19 cellular contexts compared by ENCODE assay signal in genomic region chr9:84856181-84856632, GRCh38.
DNase-seq lines count a peak whose midpoint lies in the region; ATAC-seq, FAIRE-seq and TF ChIP-seq lines count a peak whose summit lies in the region.
"Had no signal": no experiment of that assay in that cellular context is flagged by ENCODE, and none has a peak within 500 bp of the region (broad histone marks: within the 10 kb centered on the region; RNA-seq: fewer than 3 reads in every experiment).

No MANE protein-coding gene starts in this region.

- H3F3A ChIP-seq in GM23248 (ENCODE audit: insufficient read depth): peaks cover 36% of the 10 kb centered on the region

- H3K9ac ChIP-seq in GM23248: no peak overlapping the region
- H3K9ac ChIP-seq: BLaER1 had no signal

- peak; percentile 47 for ATAC-seq in thoracic aorta (ENCODE audit: insufficient number of reproducible peaks, low FRiP score, low read depth)
- ATAC-seq in stimulated activated naive CD8-positive, alpha-beta T cell treated with anti-CD3 and anti-CD28 coated beads, Interleukin-15, Interleukin-2, amounts not matched to agents 100 U/mL and 50 U/mL, for 24 hours: no peak

- H3K36me3 ChIP-seq in GM23248 (ENCODE audit: low read depth) (no peaks in the 10 kb centered on the region), left ventricle myocardium inferior (no peaks in the 10 kb centered on the region), thoracic aorta (no peaks in the 10 kb centered on the region), stomach (no peaks in the 10 kb centered on the region)
- H3K36me3 ChIP-seq: BLaER1, neutrophil had no signal

- no peak overlapping the region for H3K4me3 ChIP-seq in GM23248
- no peak overlapping the region for H3K4me3 ChIP-seq in left ventricle myocardium inferior
- no peak overlapping the region for H3K4me3 ChIP-seq in thoracic aorta
- H3K4me3 ChIP-seq in stomach: no peak overlapping the region
- H3K4me3 ChIP-seq: BLaER1 had no signal

- H3K27me3 ChIP-seq in GM23248 (replicated peaks; ENCODE audit: insufficient read depth): no peaks in the 10 kb centered on the region
- no peaks in the 10 kb centered on the region for H3K27me3 ChIP-seq in left ventricle myocardium inferior (ENCODE audit: low read depth)
- H3K27me3 ChIP-seq in thoracic aorta (replicated peaks; ENCODE audit: insufficient read depth): no peaks in the 10 kb centered on the region
- H3K27me3 ChIP-seq in stomach: no peaks in the 10 kb centered on the region
- H3K27me3 ChIP-seq: BLaER1, neutrophil had no signal

- peak; percentile 81 for DNase-seq in GM23248
- no peak for DNase-seq in chondrocyte (ENCODE audit: low spot score)
- peak; percentile 40 for DNase-seq in left ventricle myocardium inferior
- no peak for DNase-seq in thoracic aorta (ENCODE audit: low spot score)
- no peak for DNase-seq in stomach
- no peak for DNase-seq in AML-193 (lab: John Stamatoyannopoulos, UW)
- DNase-seq in H54 (ENCODE audit: insufficient read length, low spot score): no peak
- no peak for DNase-seq in stimulated activated naive CD8-positive, alpha-beta T cell treated with anti-CD3 and anti-CD28 coated beads, Interleukin-15, Interleukin-2, amounts not matched to agents 100 U/mL and 50 U/mL, for 24 hours
- DNase-seq: activated CD4-positive, alpha-beta T cell treated with anti-CD3 and anti-CD28 coated beads for 1 hour; activated naive CD4-positive, alpha-beta T cell treated with anti-CD3 and anti-CD28 coated beads for 36 hours; islet precursor cell; Karpas-422; NCI-H1436; NCI-H345; SHP77 treated with DMSO at 0.1 percent for 48 hours had no signal

- H3K27me3 Mint-ChIP-seq in chondrocyte (ENCODE audit: low read depth): no peaks in the 10 kb centered on the region

- no peak for FAIRE-seq in H54 (lab: Jason Lieb, UNC)
- FAIRE-seq: bronchial epithelial cell, urothelium cell line had no signal

- no peak overlapping the region for H3K4me3 Mint-ChIP-seq in chondrocyte (ENCODE audit: unreplicated experiment)
- H3K4me3 Mint-ChIP-seq: activated naive CD4-positive, alpha-beta T cell treated with anti-CD3 and anti-CD28 coated beads for 36 hours had no signal

- no peaks in the 10 kb centered on the region for H3K9me2 ChIP-seq in GM23248 (ENCODE audit: insufficient read depth)

- WGBS in GM23248 (ENCODE audit: low coverage in 1 of 2, low lambda C conversion rate in 2 of 2, missing lambda C conversion rate in 2 of 2), 2 experiments: 2 to 3% methylated on average over 4 of the region's 4 CpGs
- 67 to 84% (median 77%) methylated on average over 4 of the region's 4 CpGs for WGBS in stomach, 5 donors

- TF ChIP-seq POLR2A in stomach (IDR thresholded peaks at IDR 0.05) (no peak), H54 (IDR thresholded peaks at IDR 0.05; ENCODE audit: low read depth, low read length) (no peak)

- no peaks in the 10 kb centered on the region for H4K20me1 ChIP-seq in GM23248 (ENCODE audit: insufficient read depth)
- H4K20me1 ChIP-seq: BLaER1 had no signal

- no peak for TF ChIP-seq EP300 in stomach (IDR thresholded peaks at IDR 0.05)

- peaks cover 36% of the 10 kb centered on the region for H3K4me1 ChIP-seq in GM23248 (ENCODE audit: insufficient read depth)
- H3K4me1 ChIP-seq in left ventricle myocardium inferior: peaks cover 53% of the 10 kb centered on the region
- H3K4me1 ChIP-seq in thoracic aorta (ENCODE audit: control insufficient read depth in 1 of 2, low read depth in 2 of 2): peaks cover 18 to 44% of the 10 kb centered on the region in 2 donors
- H3K4me1 ChIP-seq in stomach: peaks cover 0 to 16% (median 7%) of the 10 kb centered on the region in 4 donors

- intact Hi-C loops in left ventricle myocardium inferior (cut with micrococcal nuclease): no loop called here
- intact Hi-C loops in stomach (cut with DNase I; ENCODE audit: low total_unique reads): no loop called here

- H2AFZ ChIP-seq in GM23248: 0 out of 2 replicates have a peak overlapping the region, but pooled peaks have one; percentile 13

- in situ Hi-C loops in GM23248 (cut with MboI): no loop called here

- H3K9me3 ChIP-seq in GM23248 (ENCODE audit: low read depth): no peaks in the 10 kb centered on the region
- no peaks in the 10 kb centered on the region for H3K9me3 ChIP-seq in left ventricle myocardium inferior (replicated peaks)
- H3K9me3 ChIP-seq in thoracic aorta: no peaks in the 10 kb centered on the region
- no peaks in the 10 kb centered on the region for H3K9me3 ChIP-seq in stomach
- H3K9me3 ChIP-seq: BLaER1, neutrophil had no signal

- H3K9me3 Mint-ChIP-seq in chondrocyte (ENCODE audit: low read depth): no peaks in the 10 kb centered on the region
- H3K9me3 Mint-ChIP-seq: activated naive CD4-positive, alpha-beta T cell treated with anti-CD3 and anti-CD28 coated beads for 36 hours had no signal

- peak overlapping the region; percentile 5 for H3K27ac Mint-ChIP-seq in chondrocyte (ENCODE audit: unreplicated experiment)
- H3K27ac Mint-ChIP-seq: activated naive CD4-positive, alpha-beta T cell treated with anti-CD3 and anti-CD28 coated beads for 36 hours had no signal

- peaks cover 90% of the 10 kb centered on the region for H3K4me1 Mint-ChIP-seq in chondrocyte (ENCODE audit: low read depth)

- TF ChIP-seq CTCF in chondrocyte (IDR thresholded peaks at IDR 0.05): no peak
- no peak for TF ChIP-seq CTCF in left ventricle myocardium inferior (IDR thresholded peaks at IDR 0.05; ENCODE audit: borderline replicate concordance)
- TF ChIP-seq CTCF in thoracic aorta (IDR thresholded peaks at IDR 0.05): no peak
- TF ChIP-seq CTCF in stomach (IDR thresholded peaks at IDR 0.05): no peak

- peak overlapping the region; percentile 52 for H3K4me2 ChIP-seq in GM23248 (ENCODE audit: unreplicated experiment)
- H3K4me2 ChIP-seq: BLaER1 had no signal

- H3K79me2 ChIP-seq in GM23248 (ENCODE audit: insufficient read depth): no peaks in the 10 kb centered on the region

- H3K27ac ChIP-seq in GM23248 (peak overlapping the region; percentile 68), left ventricle myocardium inferior (replicated peaks) (peak overlapping the region; percentile 71), thoracic aorta (peak overlapping the region; percentile 37 to 45), stomach (peak overlapping the region in 1 of 5 donors; percentile 8)
- H3K27ac ChIP-seq: BLaER1, neutrophil had no signal

- no peaks in the 10 kb centered on the region for H3K36me3 Mint-ChIP-seq in chondrocyte (ENCODE audit: low read depth)

Comparison
In these comparisons a context has a peak if more than half of its experiments do, and no peak if none do; other contexts are left out.
1. DNase-seq: peak in GM23248 (single experiment) and left ventricle myocardium inferior (single experiment); none in chondrocyte (single experiment), thoracic aorta (single experiment), stomach (single experiment), AML-193 (0 of 2), H54 (single experiment) and stimulated activated naive CD8-positive, alpha-beta T cell treated with anti-CD3 and anti-CD28 coated beads, Interleukin-15, Interleukin-2, amounts not matched to agents 100 U/mL and 50 U/mL, for 24 hours (single experiment).